Comparison of ENCODE assay signal across 10 cellular contexts in genomic region chr5:113761594-113761993, GRCh38.
"Had no signal": no experiment of that assay in that cellular context is flagged by ENCODE, and none has a peak within 500 bp of the region (broad histone marks: within the 10 kb centered on the region; RNA-seq: fewer than 3 reads in every experiment).

No MANE protein-coding gene starts in this region.

- ATAC-seq: HCT116, K562 had no signal

- H3K27ac Mint-ChIP-seq: HFFc6 had no signal

- H3K9me3 ChIP-seq: HAP-1 had no signal

- DNase-seq: GM23248, GOT3, H7, HFFc6, IMR-90, Kasumi-1, KG1 had no signal

- H3K4me3 ChIP-seq: GM23248, HAP-1, K562 had no signal

- H2AFZ ChIP-seq: GM23248 had no signal

- H3K4me3 Mint-ChIP-seq: HFFc6 had no signal

- H3K9ac ChIP-seq: GM23248 had no signal

- H3K27ac ChIP-seq: GM23248 had no signal

- H3K36me3 ChIP-seq: HAP-1 had no signal
